8 cellular contexts compared by ENCODE assay signal in genomic region chr3:32457971-32458471, GRCh38. TPM values are rescaled to one million over a fixed set of nuclear protein-coding genes. Genes with fewer than 3 reads are reported as not detected.
A peak's percentile ranks its signal among the peaks of the same experiment; 100 is the strongest.
DNase-seq lines count a peak whose midpoint lies in the region; ATAC-seq, FAIRE-seq and TF ChIP-seq lines count a peak whose summit lies in the region.

No MANE protein-coding gene starts in this region.

- H3K4me2 ChIP-seq in neuronal stem cell (ENCODE audit: insufficient read depth, low read length, poor library complexity, severe bottlenecking), result no peak overlapping the region

- peak; percentile 71 to 85 (median 83) for DNase-seq in CD4-positive, CD25-positive, alpha-beta regulatory T cell
- DNase-seq in activated CD8-positive, alpha-beta memory T cell treated with anti-CD3 and anti-CD28 coated beads for 24 hours, result peak; percentile 74
- DNase-seq in immature natural killer cell (peak; percentile 22 to 38 (median 36)), RKO (ENCODE audit: low spot score) (no peak), neuronal stem cell (ENCODE audit: low spot score) (no peak), D721Med (ENCODE audit: insufficient read length, low spot score) (no peak)

- no peak overlapping the region for H2BK120ac ChIP-seq in neuronal stem cell (ENCODE audit: low read depth, low read length)

- H3K27me3 Mint-ChIP-seq in CD4-positive, CD25-positive, alpha-beta regulatory T cell, result no peaks in the 10 kb centered on the region
- peaks cover 2 to 6% (median 4%) of the 10 kb centered on the region in 3 donors for H3K27me3 Mint-ChIP-seq in immature natural killer cell (ENCODE audit: low read depth in 3 of 3)

- H3K27ac ChIP-seq in CD4-positive, CD25-positive, alpha-beta regulatory T cell (ENCODE audit: insufficient read depth, low read length, poor library complexity, severe bottlenecking), result peak overlapping the region; percentile 97
- no peak overlapping the region for H3K27ac ChIP-seq in neuronal stem cell (replicated peaks; ENCODE audit: low read length)

- H3K4me1 Mint-ChIP-seq in CD4-positive, CD25-positive, alpha-beta regulatory T cell, result peaks cover 17 to 54% (median 47%) of the 10 kb centered on the region in 4 donors
- H3K4me1 Mint-ChIP-seq in immature natural killer cell, result peaks cover 12 to 17% of the 10 kb centered on the region in 2 donors

- no peaks in the 10 kb centered on the region for H3K79me1 ChIP-seq in neuronal stem cell (ENCODE audit: low read depth, low read length)

- H2AK5ac ChIP-seq in neuronal stem cell (ENCODE audit: low read depth, low read length), result no peak overlapping the region

- peak; percentile 64 to 70 for ATAC-seq in CD4-positive, CD25-positive, alpha-beta regulatory T cell (ENCODE audit: low read depth in 2 of 2)
- ATAC-seq in HG03460 (IDR thresholded peaks at IDR 0.05; ENCODE audit: unreplicated experiment), result peak; percentile 45
- ATAC-seq in HG03457 (IDR thresholded peaks at IDR 0.05; ENCODE audit: unreplicated experiment), result no peak

- H4K91ac ChIP-seq in neuronal stem cell (ENCODE audit: low read depth, low read length, poor library complexity), result no peak overlapping the region

- H3K36me3 ChIP-seq in CD4-positive, CD25-positive, alpha-beta regulatory T cell (ENCODE audit: control insufficient read depth, insufficient read depth, low read length), result peaks cover 15% of the 10 kb centered on the region
- H3K36me3 ChIP-seq in neuronal stem cell (replicated peaks in 1 of 2; ENCODE audit: control insufficient read depth in 2 of 2, insufficient read depth in 2 of 2, low read length in 2 of 2), result peaks cover 2 to 47% of the 10 kb centered on the region in 2 donors

- H3K9ac ChIP-seq in neuronal stem cell (ENCODE audit: low read depth, low read length, poor library complexity), result no peak overlapping the region

- no peak overlapping the region for H3K18ac ChIP-seq in neuronal stem cell (ENCODE audit: low read length)

- H3K9me3 Mint-ChIP-seq in CD4-positive, CD25-positive, alpha-beta regulatory T cell, result peaks cover 0 to 1% (median 0%) of the 10 kb centered on the region in 7 donors
- no peaks in the 10 kb centered on the region for H3K9me3 Mint-ChIP-seq in immature natural killer cell

- H2BK5ac ChIP-seq in neuronal stem cell (ENCODE audit: low read length), result no peak overlapping the region

- H3K4ac ChIP-seq in neuronal stem cell (ENCODE audit: low read length), result no peak overlapping the region

- H3K4me1 ChIP-seq in CD4-positive, CD25-positive, alpha-beta regulatory T cell (ENCODE audit: control insufficient read depth, insufficient read depth, low read length, poor library complexity, severe bottlenecking), result peaks cover 74% of the 10 kb centered on the region
- H3K4me1 ChIP-seq in neuronal stem cell (ENCODE audit: control insufficient read depth in 2 of 2, insufficient read depth in 1 of 2, low read depth in 1 of 2, low read length in 2 of 2), result peaks cover 16 to 20% of the 10 kb centered on the region in 2 donors

- no peak for TF ChIP-seq CTCF in D721Med (IDR thresholded peaks at IDR 0.05; ENCODE audit: insufficient read depth, missing control alignments)

- peak overlapping the region; percentile 56 for H3K4me3 ChIP-seq in CD4-positive, CD25-positive, alpha-beta regulatory T cell (ENCODE audit: low read depth, low read length)
- H3K4me3 ChIP-seq in neuronal stem cell (ENCODE audit: low read length in 2 of 2), result no peak overlapping the region

- no peak overlapping the region for H2BK12ac ChIP-seq in neuronal stem cell (ENCODE audit: low read length)

- H4K8ac ChIP-seq in neuronal stem cell (ENCODE audit: low read depth, low read length), result no peak overlapping the region

- H3K27me3 ChIP-seq in CD4-positive, CD25-positive, alpha-beta regulatory T cell (ENCODE audit: control insufficient read depth, insufficient read depth, low read length), result no peaks in the 10 kb centered on the region
- H3K27me3 ChIP-seq in neuronal stem cell (ENCODE audit: control insufficient read depth in 3 of 3, insufficient read depth in 3 of 3, low read depth in 1 of 3, low read length in 3 of 3), result no peaks in the 10 kb centered on the region

- FAIRE-seq in D721Med (lab: Jason Lieb, UNC), result no peak

- no peaks in the 10 kb centered on the region for H3K9me3 ChIP-seq in CD4-positive, CD25-positive, alpha-beta regulatory T cell (ENCODE audit: control insufficient read depth in 2 of 2, low read length in 2 of 2)
- H3K9me3 ChIP-seq in neuronal stem cell (replicated peaks in 1 of 2; ENCODE audit: control insufficient read depth in 2 of 2, insufficient read depth in 1 of 2, low read depth in 1 of 2, low read length in 2 of 2), result no peaks in the 10 kb centered on the region

- no peak overlapping the region for H3K23ac ChIP-seq in neuronal stem cell (ENCODE audit: low read depth, low read length, poor library complexity)

- no peak overlapping the region for H2AFZ ChIP-seq in neuronal stem cell (ENCODE audit: low read length)

- H3K27ac Mint-ChIP-seq in CD4-positive, CD25-positive, alpha-beta regulatory T cell, result peak overlapping the region in 2 of 3 donors; percentile 97 to 99
- H3K27ac Mint-ChIP-seq in immature natural killer cell, result peak overlapping the region; percentile 85 to 100 (median 92)

- no peak overlapping the region for H2BK15ac ChIP-seq in neuronal stem cell (ENCODE audit: low read length)

- peaks cover 20% of the 10 kb centered on the region for H3K36me3 Mint-ChIP-seq in CD4-positive, CD25-positive, alpha-beta regulatory T cell
- peaks cover 4 to 13% (median 12%) of the 10 kb centered on the region in 3 donors for H3K36me3 Mint-ChIP-seq in immature natural killer cell

- H3K4me3 Mint-ChIP-seq in CD4-positive, CD25-positive, alpha-beta regulatory T cell, result peak overlapping the region; percentile 82 to 85 (median 83)
- peak overlapping the region; percentile 63 to 87 (median 77) for H3K4me3 Mint-ChIP-seq in immature natural killer cell

- H3K14ac ChIP-seq in neuronal stem cell (ENCODE audit: low read length), result no peak overlapping the region

- WGBS in neuronal stem cell (ENCODE audit: extremely low coverage in 2 of 2, insufficient read length in 2 of 2, insufficient replicate concordance in 1 of 2), 2 donors, result no CpG with 5 or more reads among the region's 9 CpGs

RNA-seq across cellular contexts. Expression of gene CMTM6, which starts 44.6 kb away (rescaled TPM):
- 46.1 TPM for total RNA-seq in CD4-positive, CD25-positive, alpha-beta regulatory T cell
- 100 to 1,000 TPM in 1 of 4 donors, 10 to 100 TPM in 3; 65.5 to 102 (median 80.3) TPM for polyA plus RNA-seq in CD4-positive, CD25-positive, alpha-beta regulatory T cell
- polyA plus RNA-seq in immature natural killer cell, result 100 to 1,000 TPM in 2 of 3 donors, 10 to 100 TPM in 1; 92.6 to 153 (median 114) TPM
- polyA plus RNA-seq in neuronal stem cell (2013, experiment 1 of 2), result 38.0 TPM
- polyA plus RNA-seq in neuronal stem cell (2013, experiment 2 of 2), result 39.3 TPM

Comparison
In these comparisons a context has a peak if more than half of its experiments do, and no peak if none do; other contexts are left out.
1. DNase-seq: peak in CD4-positive, CD25-positive, alpha-beta regulatory T cell (3 of 3), activated CD8-positive, alpha-beta memory T cell treated with anti-CD3 and anti-CD28 coated beads for 24 hours (single experiment) and immature natural killer cell (3 of 3); none in RKO (single experiment), neuronal stem cell (single experiment) and D721Med (single experiment).